Comparison of ENCODE assay signal across 23 cellular contexts in genomic region chr11:97225794-97226193, GRCh38.
"Had no signal": no experiment of that assay in that cellular context is flagged by ENCODE, and none has a peak within 500 bp of the region (broad histone marks: within the 10 kb centered on the region; RNA-seq: fewer than 3 reads in every experiment).

No MANE protein-coding gene starts in this region.

- FAIRE-seq: RCC 7860 had no signal

- H3K9me3 ChIP-seq: MG63 had no signal

- H3K27me3 Mint-ChIP-seq: T-cell had no signal

- H3K27me3 ChIP-seq: MG63 had no signal

- H3K4me3 ChIP-seq: MG63 had no signal

- H3K4me3 Mint-ChIP-seq: T-cell had no signal

- H3K36me3 ChIP-seq: MG63 had no signal

- ATAC-seq: T-cell had no signal

- H3K4me1 Mint-ChIP-seq: T-cell had no signal

- DNase-seq: IMR-90; Karpas-422; KG1; MG63; NCI-H1092; NCI-H1105 treated with DMSO at 0.1 percent for 48 hours; NCI-H1417 treated with DMSO at 0.1 percent for 48 hours; NCI-H146; NCI-H1694 treated with DMSO at 0.1 percent for 48 hours; NCI-H1930; NCI-H2081; NCI-H2107; NCI-H2227 treated with DMSO at 0.1 percent for 48 hours; NCI-H510A; NCI-H524 treated with DMSO at 0.1 percent for 48 hours; NCI-H69; NCI-H774; NK-92 treated with Interleukin-12 subunit alpha and Interleukin-12 subunit beta, amount 100 ng/mL, for 24 hours; RPMI8226; SHP77; SW 1271; T-cell had no signal

- H3K36me3 Mint-ChIP-seq: T-cell had no signal

- H3K27ac Mint-ChIP-seq: T-cell had no signal
